ENCODE assay signal across 16 cellular contexts in the genomic region with DNA sequence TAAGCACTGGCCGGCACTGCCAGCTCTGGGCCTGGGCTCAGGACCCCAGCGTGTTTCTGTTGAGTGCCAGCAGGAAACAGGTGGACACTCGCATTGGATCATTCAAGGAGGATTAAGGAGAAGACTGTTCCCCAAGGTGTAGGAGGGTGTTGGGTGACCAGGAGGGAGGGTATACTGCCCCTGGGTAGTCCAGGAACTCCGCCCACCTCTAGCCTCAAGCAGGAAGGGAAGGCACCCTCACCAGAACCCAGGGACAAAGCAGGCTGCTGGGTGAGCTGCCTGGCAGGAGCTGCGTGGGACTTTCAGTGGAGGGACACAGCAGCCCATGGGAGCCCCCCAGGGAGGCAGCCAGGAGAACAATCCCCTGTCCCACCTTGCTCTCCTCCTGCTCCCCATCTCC. TPM values are rescaled to one million over a fixed set of nuclear protein-coding genes. Genes with fewer than 3 reads are reported as not detected.
DNase-seq lines count a peak whose midpoint lies in the region; ATAC-seq and TF ChIP-seq lines count a peak whose summit lies in the region.
"Had no signal": no experiment of that assay in that cellular context is flagged by ENCODE, and none has a peak within 500 bp of the region (broad histone marks: within the 10 kb centered on the region; RNA-seq: fewer than 3 reads in every experiment).

No MANE protein-coding gene starts in this region.

- ATAC-seq in heart left ventricle = no peak

- in situ Hi-C loops in ACHN (cut with HindIII; ENCODE audit: low pct_ligation_motif_present, low pct_unique_long_range_greater_than_20kb, low sequenced_read_pairs) = no loop called here

- peaks cover 0 to 5% (median 0%) of the 10 kb centered on the region in 11 experiments; a peak in 1 of 22 replicates for H3K9me3 ChIP-seq in BLaER1 treated with 17β-estradiol and CSF1 and Interleukin-3, amounts not matched to agents 10 nM and 100 nM (replicated peaks in 1 of 11)
- H3K9me3 ChIP-seq in Loucy (ENCODE audit: insufficient read depth, low read depth, low read length) (no peaks in the 10 kb centered on the region), spleen (no peaks in the 10 kb centered on the region), heart left ventricle (no peaks in the 10 kb centered on the region), tibial nerve (no peaks in the 10 kb centered on the region)

- H3K27me3 ChIP-seq in BLaER1 treated with 17β-estradiol and CSF1 and Interleukin-3, amounts not matched to agents 10 nM and 100 nM = no peaks in the 10 kb centered on the region
- H3K27me3 ChIP-seq in Loucy (ENCODE audit: insufficient read depth, low read length, poor library complexity, severe bottlenecking) (no peaks in the 10 kb centered on the region), spleen (replicated peaks in 1 of 7) (no peaks in the 10 kb centered on the region), heart left ventricle (peaks cover 0 to 15% (median 4%) of the 10 kb centered on the region in 9 donors), tibial nerve (peaks cover 0 to 35% of the 10 kb centered on the region in 2 donors)

- no peaks in the 10 kb centered on the region for H3K79me2 ChIP-seq in Loucy (ENCODE audit: insufficient read depth, low read length)

- H3K36me3 ChIP-seq in BLaER1 treated with 17β-estradiol and CSF1 and Interleukin-3, amounts not matched to agents 10 nM and 100 nM = no peaks in the 10 kb centered on the region
- H3K36me3 ChIP-seq in Loucy (ENCODE audit: insufficient read depth, low read length) (no peaks in the 10 kb centered on the region), spleen (no peaks in the 10 kb centered on the region), heart left ventricle (no peaks in the 10 kb centered on the region), tibial nerve (no peaks in the 10 kb centered on the region)

- H3F3A ChIP-seq in Loucy (ENCODE audit: low read depth) = no peaks in the 10 kb centered on the region

- H4K20me1 ChIP-seq in BLaER1 treated with 17β-estradiol and CSF1 and Interleukin-3, amounts not matched to agents 10 nM and 100 nM = no peaks in the 10 kb centered on the region
- no peaks in the 10 kb centered on the region for H4K20me1 ChIP-seq in Loucy (ENCODE audit: insufficient read depth, low read length, poor library complexity, severe bottlenecking)

- WGBS in spleen, 5 donors = 87 to 98% (median 92%) methylated on average over 5 of the region's 5 CpGs
- 87 to 94% (median 91%) methylated on average over 5 of the region's 5 CpGs for WGBS in heart left ventricle, 4 donors
- WGBS in tibial nerve, 2 donors = 82 to 88% methylated on average over 5 of the region's 5 CpGs

- DNase-seq in islet precursor cell (peak; percentile 50), spleen (peak; percentile 38), heart left ventricle (no peak), ACHN (no peak), tibial nerve (ENCODE audit: low spot score in 2 of 2) (no peak)
- DNase-seq: 8988T; C1 segment of cervical spinal cord; Caco-2; CD4-positive, alpha-beta T cell; GDM1; H9 had no signal

- H3K9ac ChIP-seq in BLaER1 treated with 17β-estradiol and CSF1 and Interleukin-3, amounts not matched to agents 10 nM and 100 nM = no peak overlapping the region
- peak overlapping the region; percentile 47 for H3K9ac ChIP-seq in Loucy (ENCODE audit: low read depth, low read length, poor library complexity, severe bottlenecking)

- intact Hi-C loops in spleen (cut with DNase I; ENCODE audit: low total_unique reads) (no loop called here), heart left ventricle (cut with DNase I) (loop anchor here in 1 of 10 donors (10.0 kb wide), 1 partner anchor 55 kb away; no protein-coding TSS in a partner anchor)

- peak overlapping the region in 8 of 11 experiments; percentile 68 to 85 (median 76); a peak in 12 of 22 replicates for H3K4me2 ChIP-seq in BLaER1 treated with 17β-estradiol and CSF1 and Interleukin-3, amounts not matched to agents 10 nM and 100 nM
- H3K4me2 ChIP-seq in Loucy (ENCODE audit: low read depth, low read length, poor library complexity, severe bottlenecking) = peak overlapping the region; percentile 70

- H2AFZ ChIP-seq in Loucy (ENCODE audit: low read length) = no peak overlapping the region

- peaks cover 23 to 52% (median 35%) of the 10 kb centered on the region in 10 experiments for H3K4me1 ChIP-seq in BLaER1 treated with 17β-estradiol and CSF1 and Interleukin-3, amounts not matched to agents 10 nM and 100 nM
- H3K4me1 ChIP-seq in Loucy (ENCODE audit: insufficient read depth, low read length, poor library complexity, severe bottlenecking) = peaks cover 40% of the 10 kb centered on the region
- peaks cover 13 to 28% (median 20%) of the 10 kb centered on the region in 6 donors for H3K4me1 ChIP-seq in spleen
- peaks cover 0 to 17% (median 0%) of the 10 kb centered on the region in 12 donors for H3K4me1 ChIP-seq in heart left ventricle
- no peaks in the 10 kb centered on the region for H3K4me1 ChIP-seq in tibial nerve
- H3K4me1 ChIP-seq: Caco-2 had no signal

- TF ChIP-seq POLR2A in spleen (IDR thresholded peaks at IDR 0.05) = no peak
- TF ChIP-seq POLR2A in heart left ventricle (IDR thresholded peaks at IDR 0.05) = no peak
- TF ChIP-seq POLR2A in tibial nerve (IDR thresholded peaks at IDR 0.05) = no peak

- H3K4me3 ChIP-seq in BLaER1 treated with 17β-estradiol and CSF1 and Interleukin-3, amounts not matched to agents 10 nM and 100 nM = no peak overlapping the region
- H3K4me3 ChIP-seq in Loucy (ENCODE audit: low read length, poor library complexity, severe bottlenecking) = no peak overlapping the region
- H3K4me3 ChIP-seq in spleen = no peak overlapping the region
- no peak overlapping the region for H3K4me3 ChIP-seq in heart left ventricle
- H3K4me3 ChIP-seq in tibial nerve = no peak overlapping the region

- peak overlapping the region in 4 of 11 experiments; percentile 38 to 53 (median 53); a peak in 7 of 22 replicates for H3K27ac ChIP-seq in BLaER1 treated with 17β-estradiol and CSF1 and Interleukin-3, amounts not matched to agents 10 nM and 100 nM
- no peak overlapping the region for H3K27ac ChIP-seq in spleen
- H3K27ac ChIP-seq in heart left ventricle = no peak overlapping the region
- no peak overlapping the region for H3K27ac ChIP-seq in tibial nerve

- no peak for TF ChIP-seq EP300 in tibial nerve (IDR thresholded peaks at IDR 0.05)

- H3K9me2 ChIP-seq in Loucy (replicated peaks; ENCODE audit: low read depth, low read length) = no peaks in the 10 kb centered on the region

- TF ChIP-seq CTCF in Loucy (conservative IDR thresholded peaks at IDR 0.05; ENCODE audit: low read length) = no peak
- TF ChIP-seq CTCF in spleen (IDR thresholded peaks at IDR 0.05 in 8 of 11, conservative IDR thresholded peaks at IDR 0.05 in 3 of 11) = no peak
- no peak for TF ChIP-seq CTCF in heart left ventricle (IDR thresholded peaks at IDR 0.05)
- TF ChIP-seq CTCF in tibial nerve (IDR thresholded peaks at IDR 0.05) = no peak

RNA-seq across cellular contexts. Expression of gene RAB37, which starts 7.7 kb away (rescaled TPM):
- total RNA-seq in spleen (10 to 100 TPM; 17.4 to 29.2 (median 24.3) TPM), heart left ventricle (1 to 10 TPM in 8 of 9 donors, under 1 TPM in 1; 0.76 to 3.6 (median 1.7) TPM), tibial nerve (1 to 10 TPM in 3 of 4 donors, under 1 TPM in 1; 0.87 to 4.4 (median 2.3) TPM)
- polyA plus RNA-seq in spleen (10 to 100 TPM; 16.6 to 37.6 (median 19.8) TPM), heart left ventricle (1 to 10 TPM in 1 of 2 donors, under 1 TPM in 1; 0.83 to 2.0 TPM)
- total RNA-seq: A673 had no signal

RNA-seq across cellular contexts. Expression of gene CD300LF, which starts 16.6 kb away (rescaled TPM):
- total RNA-seq in spleen = 10 to 100 TPM; 29.5 to 45.8 (median 33.0) TPM
- 10 to 100 TPM; 13.1 to 30.6 (median 23.9) TPM for polyA plus RNA-seq in spleen
- total RNA-seq in heart left ventricle = 1 to 10 TPM in 2 of 9 donors, under 1 TPM in 5, not detected in 2; 0.20 to 7.0 (median 0.42) TPM
- under 1 TPM; 0.15 to 0.61 TPM for polyA plus RNA-seq in heart left ventricle
- 1 to 10 TPM in 1 of 4 donors, not detected in 3; 2.1 TPM for total RNA-seq in tibial nerve
- total RNA-seq: A673, H1, H9, HT-29 had no signal
- polyA plus RNA-seq: H1 had no signal

RNA-seq across cellular contexts. Expression of gene NHERF1, which starts 19.1 kb away (rescaled TPM):
- total RNA-seq in spleen (10 to 100 TPM; 41.9 to 85.6 (median 53.9) TPM), heart left ventricle (10 to 100 TPM; 11.6 to 42.2 (median 19.2) TPM), tibial nerve (10 to 100 TPM; 42.2 to 55.2 (median 53.0) TPM)
- polyA plus RNA-seq in spleen (10 to 100 TPM; 28.7 to 51.8 (median 37.2) TPM), heart left ventricle (10 to 100 TPM in 1 of 2 donors, 1 to 10 TPM in 1; 7.5 to 37.7 TPM)

RNA-seq across cellular contexts. Expression of gene NAT9, which starts 46.8 kb away (rescaled TPM):
- total RNA-seq in spleen (10 to 100 TPM; 25.6 to 48.4 (median 41.5) TPM), heart left ventricle (10 to 100 TPM in 7 of 9 donors, 1 to 10 TPM in 2; 7.9 to 22.9 (median 17.1) TPM), tibial nerve (10 to 100 TPM; 27.5 to 78.6 (median 43.2) TPM)
- polyA plus RNA-seq in spleen (10 to 100 TPM; 30.4 to 37.4 (median 33.2) TPM), heart left ventricle (10 to 100 TPM; 18.2 to 36.6 TPM)

Comparison
In these comparisons a context has a peak if more than half of its experiments do, and no peak if none do; other contexts are left out.
1. DNase-seq: peak in islet precursor cell (single experiment) and spleen (single experiment); none in heart left ventricle (0 of 5), ACHN (single experiment) and tibial nerve (0 of 2).